15 cellular contexts compared by ENCODE assay signal in genomic region chr5:76634661-76635060, GRCh38. TPM values are rescaled to one million over a fixed set of nuclear protein-coding genes. Genes with fewer than 3 reads are reported as not detected.
A peak's percentile ranks its signal among the peaks of the same experiment; 100 is the strongest.
DNase-seq lines count a peak whose midpoint lies in the region; ATAC-seq and TF ChIP-seq lines count a peak whose summit lies in the region.
"Had no signal": no experiment of that assay in that cellular context is flagged by ENCODE, and none has a peak within 500 bp of the region (broad histone marks: within the 10 kb centered on the region; RNA-seq: fewer than 3 reads in every experiment).

No MANE protein-coding gene starts in this region.

- H3K36me3 ChIP-seq in RWPE2 (ENCODE audit: low read depth), result no peaks in the 10 kb centered on the region
- no peaks in the 10 kb centered on the region for H3K36me3 ChIP-seq in mesendoderm (ENCODE audit: control insufficient read depth, insufficient read depth, low read length)
- H3K36me3 ChIP-seq: BE2C, HAP-1 had no signal

- peak overlapping the region; percentile 2 for H3K27ac Mint-ChIP-seq in activated naive CD8-positive, alpha-beta T cell
- no peak overlapping the region for H3K27ac Mint-ChIP-seq in activated naive CD8-positive, alpha-beta T cell treated with anti-CD3 and anti-CD28 coated beads for 36 hours
- peak overlapping the region; percentile 62 for H3K27ac Mint-ChIP-seq in central memory CD8-positive, alpha-beta T cell (ENCODE audit: low read depth)
- no peak overlapping the region for H3K27ac Mint-ChIP-seq in activated naive CD4-positive, alpha-beta T cell treated with anti-CD3 and anti-CD28 coated beads, Interleukin-2, amount 50 U/mL, for 72 hours

- H3K18ac ChIP-seq in mesendoderm (ENCODE audit: low read length), result no peak overlapping the region

- DNase-seq in activated naive CD8-positive, alpha-beta T cell treated with anti-CD3 and anti-CD28 coated beads for 36 hours, result no peak
- DNase-seq in RWPE2 (ENCODE audit: low spot score) (no peak), mesendoderm (peak; percentile 81), ACHN (no peak)
- DNase-seq in central memory CD8-positive, alpha-beta T cell (ENCODE audit: low spot score in 2 of 2), result no peak
- DNase-seq in activated naive CD4-positive, alpha-beta T cell treated with anti-CD3 and anti-CD28 coated beads, Interleukin-2, amount 50 U/mL, for 72 hours (ENCODE audit: low spot score in 2 of 2), result no peak
- DNase-seq: BE2C; CD4-positive, alpha-beta memory T cell; DMS53; GOT3 had no signal

- no peak overlapping the region for H4K5ac ChIP-seq in mesendoderm (ENCODE audit: low read length)

- no peaks in the 10 kb centered on the region for H3K79me2 ChIP-seq in mesendoderm (ENCODE audit: control insufficient read depth, insufficient read depth, low read length)

- no peaks in the 10 kb centered on the region for H3K27me3 Mint-ChIP-seq in activated naive CD8-positive, alpha-beta T cell
- H3K27me3 Mint-ChIP-seq in activated naive CD8-positive, alpha-beta T cell treated with anti-CD3 and anti-CD28 coated beads for 36 hours, result no peaks in the 10 kb centered on the region
- no peaks in the 10 kb centered on the region for H3K27me3 Mint-ChIP-seq in central memory CD8-positive, alpha-beta T cell
- H3K27me3 Mint-ChIP-seq: CD4-positive, alpha-beta memory T cell had no signal

- no peak overlapping the region for H3K23ac ChIP-seq in mesendoderm (ENCODE audit: low read length)

- H3K27ac ChIP-seq in RWPE2 (ENCODE audit: poor library complexity, severe bottlenecking) (no peak overlapping the region), mesendoderm (ENCODE audit: low read depth, low read length) (no peak overlapping the region)
- H3K27ac ChIP-seq: C4-2B had no signal

- H4K8ac ChIP-seq in mesendoderm (ENCODE audit: low read depth, low read length), result no peak overlapping the region

- no peaks in the 10 kb centered on the region for H3K27me3 ChIP-seq in RWPE2 (ENCODE audit: insufficient read depth, poor library complexity, severe bottlenecking)
- no peaks in the 10 kb centered on the region for H3K27me3 ChIP-seq in mesendoderm (ENCODE audit: insufficient read depth, low read length, poor library complexity)
- H3K27me3 ChIP-seq: BE2C had no signal

- H3K4me2 ChIP-seq in mesendoderm (ENCODE audit: low read length), result no peak overlapping the region

- H3K79me1 ChIP-seq in mesendoderm (ENCODE audit: low read length), result no peaks in the 10 kb centered on the region

- H2AK5ac ChIP-seq in mesendoderm (ENCODE audit: low read length), result no peak overlapping the region

- H3K4me1 ChIP-seq in RWPE2 (ENCODE audit: insufficient read depth, poor library complexity, severe bottlenecking) (no peaks in the 10 kb centered on the region), mesendoderm (ENCODE audit: control insufficient read depth, low read depth, low read length) (no peaks in the 10 kb centered on the region)
- H3K4me1 ChIP-seq: BE2C had no signal

- no peak overlapping the region for H2BK15ac ChIP-seq in mesendoderm (replicated peaks; ENCODE audit: low read depth)

- no peaks in the 10 kb centered on the region for H3K9me3 Mint-ChIP-seq in activated naive CD8-positive, alpha-beta T cell (ENCODE audit: low read depth)
- no peaks in the 10 kb centered on the region for H3K9me3 Mint-ChIP-seq in activated naive CD8-positive, alpha-beta T cell treated with anti-CD3 and anti-CD28 coated beads for 36 hours
- no peaks in the 10 kb centered on the region for H3K9me3 Mint-ChIP-seq in central memory CD8-positive, alpha-beta T cell
- no peaks in the 10 kb centered on the region for H3K9me3 Mint-ChIP-seq in activated naive CD4-positive, alpha-beta T cell treated with anti-CD3 and anti-CD28 coated beads, Interleukin-2, amount 50 U/mL, for 72 hours
- H3K9me3 Mint-ChIP-seq: CD4-positive, alpha-beta memory T cell had no signal

- peak; percentile 9 for TF ChIP-seq CTCF in RWPE2 (IDR thresholded peaks at IDR 0.05; ENCODE audit: poor library complexity, severe bottlenecking)

- no peak overlapping the region for H2BK5ac ChIP-seq in mesendoderm (ENCODE audit: low read length)

- no CpG with 5 or more reads among the region's 4 CpGs for WGBS in mesendoderm (ENCODE audit: extremely low coverage, insufficient coverage, low lambda C conversion rate)

- H3K4me1 Mint-ChIP-seq in activated naive CD8-positive, alpha-beta T cell (ENCODE audit: low read depth), result peaks cover 2% of the 10 kb centered on the region
- H3K4me1 Mint-ChIP-seq in activated naive CD8-positive, alpha-beta T cell treated with anti-CD3 and anti-CD28 coated beads for 36 hours, result peaks cover 8% of the 10 kb centered on the region
- H3K4me1 Mint-ChIP-seq in central memory CD8-positive, alpha-beta T cell, result peaks cover 25% of the 10 kb centered on the region

- H3K4ac ChIP-seq in mesendoderm (ENCODE audit: low read depth, low read length), result no peak overlapping the region

- H3K56ac ChIP-seq in mesendoderm (ENCODE audit: low read length), result no peak overlapping the region

- ATAC-seq in RWPE2 (ENCODE audit: low read depth), result no peak
- ATAC-seq in central memory CD8-positive, alpha-beta T cell (replicated peaks; ENCODE audit: extremely low read depth, poor library complexity, severe bottlenecking), result no peak
- ATAC-seq in activated naive CD4-positive, alpha-beta T cell treated with anti-CD3 and anti-CD28 coated beads, Interleukin-2, amount 50 U/mL, for 72 hours, result no peak
- ATAC-seq in GM18505 (IDR thresholded peaks at IDR 0.05; ENCODE audit: unreplicated experiment), result no peak
- ATAC-seq: HepG2 had no signal

- H3K9me3 ChIP-seq in RWPE2 (ENCODE audit: severe bottlenecking), result no peaks in the 10 kb centered on the region
- H3K9me3 ChIP-seq: BE2C, HAP-1 had no signal

- TF ChIP-seq POLR2A in GM18505 (IDR thresholded peaks at IDR 0.05; ENCODE audit: borderline replicate concordance, extremely low read depth, insufficient read depth, insufficient read length), result no peak

- peaks cover 17% of the 10 kb centered on the region for H3K36me3 Mint-ChIP-seq in activated naive CD8-positive, alpha-beta T cell
- peaks cover 14% of the 10 kb centered on the region for H3K36me3 Mint-ChIP-seq in activated naive CD8-positive, alpha-beta T cell treated with anti-CD3 and anti-CD28 coated beads for 36 hours
- peaks cover 49% of the 10 kb centered on the region for H3K36me3 Mint-ChIP-seq in central memory CD8-positive, alpha-beta T cell (ENCODE audit: insufficient read depth)
- peaks cover 6 to 7% of the 10 kb centered on the region in 2 donors for H3K36me3 Mint-ChIP-seq in activated naive CD4-positive, alpha-beta T cell treated with anti-CD3 and anti-CD28 coated beads, Interleukin-2, amount 50 U/mL, for 72 hours

- no peak overlapping the region for H2BK120ac ChIP-seq in mesendoderm (ENCODE audit: low read depth, low read length)

- no peak overlapping the region for H3K4me3 Mint-ChIP-seq in activated naive CD8-positive, alpha-beta T cell
- H3K4me3 Mint-ChIP-seq in activated naive CD8-positive, alpha-beta T cell treated with anti-CD3 and anti-CD28 coated beads for 36 hours, result no peak overlapping the region
- no peak overlapping the region for H3K4me3 Mint-ChIP-seq in central memory CD8-positive, alpha-beta T cell
- H3K4me3 Mint-ChIP-seq: CD4-positive, alpha-beta memory T cell had no signal

- no peak overlapping the region for H3K9ac ChIP-seq in mesendoderm (ENCODE audit: low read length)

- in situ Hi-C loops in ACHN (cut with HindIII; ENCODE audit: low pct_ligation_motif_present, low pct_unique_long_range_greater_than_20kb, low sequenced_read_pairs), result no loop called here

- no peak overlapping the region for H3K4me3 ChIP-seq in RWPE2 (ENCODE audit: severe bottlenecking)
- no peak overlapping the region for H3K4me3 ChIP-seq in mesendoderm (ENCODE audit: low read length)
- H3K4me3 ChIP-seq: HAP-1 had no signal

RNA-seq across cellular contexts. Expression of gene F2RL2, which starts 11.5 kb away (rescaled TPM):
- not detected for total RNA-seq in activated naive CD8-positive, alpha-beta T cell treated with anti-CD3 and anti-CD28 coated beads for 36 hours
- polyA plus RNA-seq in mesendoderm (2013, experiment 1 of 2), result 1.1 TPM
- polyA plus RNA-seq in mesendoderm (2013, experiment 2 of 2), result 1.1 TPM
- total RNA-seq in activated naive CD4-positive, alpha-beta T cell treated with anti-CD3 and anti-CD28 coated beads, Interleukin-2, amount 50 U/mL, for 72 hours, result not detected
- total RNA-seq: CD4-positive, alpha-beta memory T cell; HepG2 had no signal
- polyA plus RNA-seq: HepG2 had no signal

Comparison
In these comparisons a context has a peak if more than half of its experiments do, and no peak if none do; other contexts are left out.
1. H3K27ac Mint-ChIP-seq: peak in activated naive CD8-positive, alpha-beta T cell (single experiment) and central memory CD8-positive, alpha-beta T cell (single experiment); none in activated naive CD8-positive, alpha-beta T cell treated with anti-CD3 and anti-CD28 coated beads for 36 hours (single experiment) and activated naive CD4-positive, alpha-beta T cell treated with anti-CD3 and anti-CD28 coated beads, Interleukin-2, amount 50 U/mL, for 72 hours (0 of 2).